Comparison of ENCODE assay signal across 23 cellular contexts in the genomic region with DNA sequence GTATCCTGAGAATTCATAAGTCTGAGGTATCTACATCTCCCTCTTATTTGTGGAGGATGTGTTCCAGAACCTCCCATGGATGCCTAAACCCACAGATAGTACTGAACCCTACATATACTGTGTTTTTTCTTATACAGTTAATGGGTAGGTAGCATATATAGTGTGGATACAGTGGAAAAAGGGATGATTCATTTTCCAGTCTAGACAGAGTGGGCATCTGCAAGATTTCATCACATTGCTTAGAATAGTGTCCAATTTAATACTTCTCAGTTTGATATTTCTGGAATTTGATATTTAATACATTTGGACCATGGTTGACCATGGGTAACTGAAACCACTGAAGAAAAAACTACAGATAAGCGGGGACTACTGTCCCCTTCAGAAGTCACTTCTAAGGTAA.
"Had no signal": no experiment of that assay in that cellular context is flagged by ENCODE, and none has a peak within 500 bp of the region (broad histone marks: within the 10 kb centered on the region; RNA-seq: fewer than 3 reads in every experiment).

No MANE protein-coding gene starts in this region.

- H3K36me3 Mint-ChIP-seq: activated naive CD8-positive, alpha-beta T cell treated with anti-CD3 and anti-CD28 coated beads, Interleukin-2, amount 10 ng/mL, durations not matched to agents 7 days and 5 days; immature natural killer cell; naive thymus-derived CD8-positive, alpha-beta T cell; neural progenitor cell had no signal

- H3K4me3 ChIP-seq: body of pancreas, colonic mucosa, dorsolateral prefrontal cortex, left lung, lung, neural progenitor cell, thyroid gland had no signal

- H3K9me3 Mint-ChIP-seq: activated naive CD8-positive, alpha-beta T cell treated with anti-CD3 and anti-CD28 coated beads, Interleukin-2, amount 10 ng/mL, durations not matched to agents 7 days and 5 days; activated T-cell treated with anti-CD3 and anti-CD28 coated beads, Interleukin-2, amount 50 U/mL, for 24 hours had no signal

- DNase-seq: activated naive CD4-positive, alpha-beta T cell; activated naive CD8-positive, alpha-beta T cell treated with anti-CD3 and anti-CD28 coated beads, Interleukin-2, amount 10 ng/mL, durations not matched to agents 7 days and 5 days; activated T-cell treated with anti-CD3 and anti-CD28 coated beads, Interleukin-2, amount 50 U/mL, for 24 hours; body of pancreas; central memory CD4-positive, alpha-beta T cell; colonic mucosa; dorsolateral prefrontal cortex; effector memory CD8-positive, alpha-beta T cell; foreskin fibroblast; immature natural killer cell; kidney glomerular epithelial cell; left lung; naive thymus-derived CD8-positive, alpha-beta T cell; retina; stimulated activated CD4-positive, alpha-beta T cell treated with anti-CD3 and anti-CD28 coated beads, Interleukin-1b, Interleukin-23, amount 100 ng/mL, for 48 hours; substantia nigra; T-helper 9 cell; thyroid gland had no signal

- H3K4me3 Mint-ChIP-seq: activated naive CD8-positive, alpha-beta T cell treated with anti-CD3 and anti-CD28 coated beads, Interleukin-2, amount 10 ng/mL, durations not matched to agents 7 days and 5 days; activated T-cell treated with anti-CD3 and anti-CD28 coated beads, Interleukin-2, amount 50 U/mL, for 24 hours; activated T-helper 17 cell treated with anti-CD3 and anti-CD28 coated beads, Interleukin-2, amount 50 U/mL, for 72 hours; effector memory CD8-positive, alpha-beta T cell; immature natural killer cell; naive thymus-derived CD8-positive, alpha-beta T cell; neural progenitor cell; stimulated activated naive CD8-positive, alpha-beta T cell treated with anti-CD3 and anti-CD28 coated beads, Interleukin-15, Interleukin-2, amounts not matched to agents 100 ng/mL and 50 ng/mL, for 24 hours; WTC11 had no signal

- H3K4me1 ChIP-seq: body of pancreas, colonic mucosa, left lung, neural progenitor cell, thyroid gland had no signal

- H3K27me3 Mint-ChIP-seq: activated naive CD8-positive, alpha-beta T cell treated with anti-CD3 and anti-CD28 coated beads, Interleukin-2, amount 10 ng/mL, durations not matched to agents 7 days and 5 days; activated T-cell treated with anti-CD3 and anti-CD28 coated beads, Interleukin-2, amount 50 U/mL, for 24 hours; activated T-helper 17 cell treated with anti-CD3 and anti-CD28 coated beads, Interleukin-2, amount 50 U/mL, for 72 hours; effector memory CD8-positive, alpha-beta T cell; stimulated activated naive CD8-positive, alpha-beta T cell treated with anti-CD3 and anti-CD28 coated beads, Interleukin-15, Interleukin-2, amounts not matched to agents 100 ng/mL and 50 ng/mL, for 24 hours had no signal

- H3K4me1 Mint-ChIP-seq: activated naive CD8-positive, alpha-beta T cell treated with anti-CD3 and anti-CD28 coated beads, Interleukin-2, amount 10 ng/mL, durations not matched to agents 7 days and 5 days; activated T-helper 17 cell treated with anti-CD3 and anti-CD28 coated beads, Interleukin-2, amount 50 U/mL, for 72 hours; immature natural killer cell; naive thymus-derived CD8-positive, alpha-beta T cell; neural progenitor cell had no signal

- H2AFZ ChIP-seq: neural progenitor cell had no signal

- ATAC-seq: activated T-helper 17 cell treated with anti-CD3 and anti-CD28 coated beads, Interleukin-2, amount 50 U/mL, for 72 hours; body of pancreas; effector memory CD8-positive, alpha-beta T cell; left lung; naive thymus-derived CD8-positive, alpha-beta T cell; WTC11 had no signal

- H3K27me3 ChIP-seq: body of pancreas, colonic mucosa, left lung, neural progenitor cell, thyroid gland had no signal

- H3K9me3 ChIP-seq: body of pancreas, colonic mucosa, left lung, thyroid gland had no signal

- H3K36me3 ChIP-seq: colonic mucosa, left lung, neural progenitor cell, thyroid gland had no signal

- H3K27ac ChIP-seq: body of pancreas, colonic mucosa, dorsolateral prefrontal cortex, left lung, neural progenitor cell, thyroid gland had no signal

- H3K9ac ChIP-seq: neural progenitor cell had no signal

- H3K27ac Mint-ChIP-seq: activated naive CD8-positive, alpha-beta T cell treated with anti-CD3 and anti-CD28 coated beads, Interleukin-2, amount 10 ng/mL, durations not matched to agents 7 days and 5 days; activated T-cell treated with anti-CD3 and anti-CD28 coated beads, Interleukin-2, amount 50 U/mL, for 24 hours; activated T-helper 17 cell treated with anti-CD3 and anti-CD28 coated beads, Interleukin-2, amount 50 U/mL, for 72 hours; effector memory CD8-positive, alpha-beta T cell; immature natural killer cell; naive thymus-derived CD8-positive, alpha-beta T cell; neural progenitor cell; stimulated activated naive CD8-positive, alpha-beta T cell treated with anti-CD3 and anti-CD28 coated beads, Interleukin-15, Interleukin-2, amounts not matched to agents 100 ng/mL and 50 ng/mL, for 24 hours; WTC11 had no signal

- H3K4me2 ChIP-seq: neural progenitor cell had no signal
